Comparison of ENCODE assay signal across 29 cellular contexts in genomic region chr5:39109616-39110015, GRCh38. TPM values are rescaled to one million over a fixed set of nuclear protein-coding genes. Genes with fewer than 3 reads are reported as not detected.
DNase-seq lines count a peak whose midpoint lies in the region; ATAC-seq, FAIRE-seq and TF ChIP-seq lines count a peak whose summit lies in the region.
"Had no signal": no experiment of that assay in that cellular context is flagged by ENCODE, and none has a peak within 500 bp of the region (broad histone marks: within the 10 kb centered on the region; RNA-seq: fewer than 3 reads in every experiment).

No MANE protein-coding gene starts in this region.

- TF ChIP-seq RAD21 in HepG2 (CRISPR knock-in tag; IDR thresholded peaks at IDR 0.05) = no peak

- no peak for TF ChIP-seq CTCF in HepG2 (CRISPR knock-in tag; IDR thresholded peaks at IDR 0.05)
- no peak for TF ChIP-seq CTCF in right lobe of liver (IDR thresholded peaks at IDR 0.05)

- H3K9me3 ChIP-seq in HepG2 (ENCODE audit: low read length) (no peaks in the 10 kb centered on the region), right lobe of liver (no peaks in the 10 kb centered on the region)
- H3K9me3 ChIP-seq: esophagus muscularis mucosa, right atrium auricular region had no signal

- in situ Hi-C loops in HepG2 (cut with HindIII; ENCODE audit: extremely low pct_ligation_motif_present, low pct_unique_long_range_greater_than_20kb) = no loop called here

- POLR2A ChIA-PET in HepG2 (lab: Yijun Ruan, JAX) = no interaction called here

- TF ChIP-seq EP300 in HepG2 (IDR thresholded peaks at IDR 0.05; ENCODE audit: low read depth in 2 of 2, low read length in 2 of 2) = no peak
- no peak for TF ChIP-seq EP300 in HepG2 (CRISPR knock-in tag; IDR thresholded peaks at IDR 0.05; ENCODE audit: borderline replicate concordance)

- peaks cover 10% of the 10 kb centered on the region for H3K4me1 Mint-ChIP-seq in activated naive CD8-positive, alpha-beta T cell treated with anti-CD3 and anti-CD28 coated beads, Interleukin-2, amount 50 U/mL, for 24 hours
- H3K4me1 Mint-ChIP-seq: WTC11 had no signal

- H3K4me1 ChIP-seq in HepG2 (ENCODE audit: insufficient read depth, low read length) = no peaks in the 10 kb centered on the region
- H3K4me1 ChIP-seq in right lobe of liver = no peaks in the 10 kb centered on the region
- H3K4me1 ChIP-seq: esophagus muscularis mucosa, right atrium auricular region had no signal

- WGBS in HepG2 (ENCODE audit: low lambda C conversion rate) = 5% methylated on average over 2 of the region's 2 CpGs
- WGBS in right lobe of liver (ENCODE audit: insufficient coverage, low coverage, low lambda C conversion rate, missing lambda C conversion rate) = 61% methylated on average over 2 of the region's 2 CpGs

- no peaks in the 10 kb centered on the region for H3K36me3 ChIP-seq in HepG2 (replicated peaks in 1 of 2; ENCODE audit: control insufficient read depth in 1 of 2, insufficient read depth in 2 of 2, low read length in 2 of 2)
- no peaks in the 10 kb centered on the region for H3K36me3 ChIP-seq in right lobe of liver
- H3K36me3 ChIP-seq: esophagus muscularis mucosa, right atrium auricular region had no signal

- peak overlapping the region; percentile 21 for H2AFZ ChIP-seq in HepG2 (ENCODE audit: low read length)

- no peak overlapping the region for H3K4me3 Mint-ChIP-seq in activated naive CD8-positive, alpha-beta T cell treated with anti-CD3 and anti-CD28 coated beads, Interleukin-2, amount 50 U/mL, for 24 hours
- H3K4me3 Mint-ChIP-seq: activated naive CD4-positive, alpha-beta T cell treated with anti-CD3 and anti-CD28 coated beads for 36 hours; IgD-negative memory B cell; stimulated activated naive CD8-positive, alpha-beta T cell treated with anti-CD3 and anti-CD28 coated beads, Interleukin-15, amount 100 ng/mL, for 72 hours; type B pancreatic cell; WTC11 had no signal

- ATAC-seq in HepG2 (no peak), right lobe of liver (no peak), GM18907 (IDR thresholded peaks at IDR 0.05; ENCODE audit: unreplicated experiment) (no peak)
- no peak for ATAC-seq in activated naive CD8-positive, alpha-beta T cell treated with anti-CD3 and anti-CD28 coated beads, Interleukin-2, amount 50 U/mL, for 24 hours
- ATAC-seq: stimulated activated naive CD8-positive, alpha-beta T cell treated with anti-CD3 and anti-CD28 coated beads, Interleukin-15, amount 100 ng/mL, for 72 hours; WTC11 had no signal

- no TSS peak for BruUV-seq in HepG2 (replicated peaks; lab: Mats Ljungman, UMichigan)

- CTCF ChIA-PET in HepG2 (lab: Yijun Ruan, JAX; ENCODE audit: low intra/inter-chr PET ratio, low total read pairs) = no interaction called here

- no peaks in the 10 kb centered on the region for H4K20me1 ChIP-seq in HepG2 (ENCODE audit: insufficient read depth, low read length)

- H3K27ac ChIP-seq in HepG2 (ENCODE audit: extremely low read length, insufficient read depth, low read length) (no peak overlapping the region), right lobe of liver (no peak overlapping the region)
- H3K27ac ChIP-seq: esophagus muscularis mucosa, HL-60, right atrium auricular region, SK-N-MC had no signal

- H3K9me3 Mint-ChIP-seq in activated naive CD8-positive, alpha-beta T cell treated with anti-CD3 and anti-CD28 coated beads, Interleukin-2, amount 50 U/mL, for 24 hours = no peaks in the 10 kb centered on the region
- H3K9me3 Mint-ChIP-seq: activated naive CD4-positive, alpha-beta T cell treated with anti-CD3 and anti-CD28 coated beads for 36 hours; IgD-negative memory B cell; stimulated activated naive CD8-positive, alpha-beta T cell treated with anti-CD3 and anti-CD28 coated beads, Interleukin-15, amount 100 ng/mL, for 72 hours; type B pancreatic cell; WTC11 had no signal

- H3K4me3 ChIP-seq in HepG2 (replicated peaks in 1 of 3; ENCODE audit: insufficient read depth in 1 of 3, low read depth in 2 of 3, low read length in 3 of 3) = no peak overlapping the region
- no peak overlapping the region for H3K4me3 ChIP-seq in right lobe of liver
- H3K4me3 ChIP-seq: esophagus muscularis mucosa, right atrium auricular region, SK-N-MC had no signal

- H3K27ac Mint-ChIP-seq in activated naive CD8-positive, alpha-beta T cell treated with anti-CD3 and anti-CD28 coated beads, Interleukin-2, amount 50 U/mL, for 24 hours = peak overlapping the region; percentile 30
- H3K27ac Mint-ChIP-seq: stimulated activated naive CD8-positive, alpha-beta T cell treated with anti-CD3 and anti-CD28 coated beads, Interleukin-15, amount 100 ng/mL, for 72 hours; type B pancreatic cell; WTC11 had no signal

- DNase-seq in HepG2 (ENCODE audit: low spot score) = no peak
- DNase-seq in right lobe of liver = no peak
- DNase-seq in activated naive CD8-positive, alpha-beta T cell treated with anti-CD3 and anti-CD28 coated beads, Interleukin-2, amount 50 U/mL, for 24 hours = no peak
- DNase-seq in medulla oblongata (ENCODE audit: extremely low spot score) = peak; percentile 86
- no peak for DNase-seq in hepatic stellate cell (ENCODE audit: low spot score)
- DNase-seq in activated CD8-positive, alpha-beta memory T cell treated with anti-CD3 and anti-CD28 coated beads, Interleukin-2, amount 50 U/mL, for 48 hours = no peak
- DNase-seq in GM19240 (ENCODE audit: insufficient read length, low spot score) = no peak
- DNase-seq: ACHN; activated CD4-positive, alpha-beta T cell treated with anti-CD3 and anti-CD28 coated beads, Interleukin-2, amount 50 U/mL, for 48 hours; activated naive CD4-positive, alpha-beta T cell treated with anti-CD3 and anti-CD28 coated beads for 36 hours; activated T-cell treated with anti-CD3 and anti-CD28 coated beads, Interleukin-2, amount 50 U/mL, for 1 hour; effector CD8-positive, alpha-beta T cell; H7; kidney; NCI-H1436; NCI-H2171 treated with DMSO at 0.1 percent for 48 hours; NCI-H526; stimulated activated naive CD8-positive, alpha-beta T cell treated with anti-CD3 and anti-CD28 coated beads, Interleukin-15, amount 100 ng/mL, for 72 hours; T-helper 9 cell had no signal

- H3K9ac ChIP-seq in HepG2 (ENCODE audit: insufficient read depth, low read depth, low read length) = no peak overlapping the region

- H3K36me3 Mint-ChIP-seq in activated naive CD8-positive, alpha-beta T cell treated with anti-CD3 and anti-CD28 coated beads, Interleukin-2, amount 50 U/mL, for 24 hours (ENCODE audit: low read depth) = peaks cover 5% of the 10 kb centered on the region
- H3K36me3 Mint-ChIP-seq: IgD-negative memory B cell, type B pancreatic cell, WTC11 had no signal

- H3K27me3 ChIP-seq in HepG2 (ENCODE audit: control insufficient read depth in 1 of 2, insufficient read depth in 2 of 2, low read length in 2 of 2) (no peaks in the 10 kb centered on the region; a peak in 1 of 5 replicates), right lobe of liver (no peaks in the 10 kb centered on the region)
- H3K27me3 ChIP-seq: esophagus muscularis mucosa, right atrium auricular region had no signal

- no peaks in the 10 kb centered on the region for H3K79me2 ChIP-seq in HepG2 (ENCODE audit: insufficient read depth, low read length)

- no peaks in the 10 kb centered on the region for H3K27me3 Mint-ChIP-seq in activated naive CD8-positive, alpha-beta T cell treated with anti-CD3 and anti-CD28 coated beads, Interleukin-2, amount 50 U/mL, for 24 hours
- H3K27me3 Mint-ChIP-seq: IgD-negative memory B cell; stimulated activated naive CD8-positive, alpha-beta T cell treated with anti-CD3 and anti-CD28 coated beads, Interleukin-15, amount 100 ng/mL, for 72 hours had no signal

- H3K4me2 ChIP-seq in HepG2 (ENCODE audit: low read depth, low read length) = no peak overlapping the region

- no peak for FAIRE-seq in HepG2 (lab: Jason Lieb, UNC)
- FAIRE-seq: astrocyte, frontal cortex, kidney had no signal

- no peak for TF ChIP-seq POLR2A in HepG2 (IDR thresholded peaks at IDR 0.05; ENCODE audit: insufficient read depth in 1 of 2, low read depth in 2 of 2, low read length in 2 of 2)
- TF ChIP-seq POLR2A in right lobe of liver (IDR thresholded peaks at IDR 0.05) = no peak

- intact Hi-C loops in HepG2 (cut with micrococcal nuclease; ENCODE audit: unreplicated experiment) (loop anchor here (10.0 kb wide), 1 partner anchor 265 kb away; the partner anchor contains the start of gene OSMR), right lobe of liver (cut with DNase I) (no loop called here)

RNA-seq across cellular contexts. Expression of gene RICTOR, which starts 35.4 kb away (rescaled TPM):
- total RNA-seq in HepG2 (2016; rRNA removed; fragmentation: Illumina TruSeq; extraction: Trizol) (10.7 and 32.6 TPM in 2 replicates), right lobe of liver (10 to 100 TPM in 5 of 6 experiments, 1 to 10 TPM in 1; 9.8 to 19.2 (median 14.6) TPM)
- total RNA-seq in HepG2 (2016; cell fraction: cytosol; rRNA removed; fragmentation: Illumina TruSeq; extraction: Trizol; ENCODE audit: low read depth) = 16.4 and 17.4 TPM in 2 replicates
- 10.0 and 26.1 TPM in 2 replicates for total RNA-seq in HepG2 (2016; cell fraction: insoluble cytoplasmic fraction; rRNA removed; fragmentation: Illumina TruSeq; extraction: Trizol)
- total RNA-seq in HepG2 (2016; cell fraction: membrane; rRNA removed; fragmentation: Illumina TruSeq; extraction: Trizol) = 6.9 and 7.8 TPM in 2 replicates
- 29.8 and 31.8 TPM in 2 replicates for total RNA-seq in HepG2 (2016; cell fraction: nucleus; rRNA removed; fragmentation: Illumina TruSeq; extraction: Trizol)
- 11.0 and 15.4 TPM in 2 replicates for polyA plus RNA-seq in HepG2 (2011; rRNA removed)
- polyA plus RNA-seq in HepG2 (2011; cell fraction: cytosol; rRNA removed) = 3.2 and 5.3 TPM in 2 replicates
- polyA plus RNA-seq in HepG2 (2011; cell fraction: nucleus; rRNA removed) = 20.3 and 24.2 TPM in 2 replicates
- 10.5 and 12.5 TPM in 2 replicates for polyA plus RNA-seq in HepG2 (2012)
- 0.07 and 0.10 TPM in 2 replicates for polyA plus RNA-seq in HepG2 (2016; cell fraction: cytosol; fragmentation: Illumina TruSeq; extraction: Trizol; ENCODE audit: low read depth)
- polyA plus RNA-seq in HepG2 (2016; cell fraction: insoluble cytoplasmic fraction; fragmentation: Illumina TruSeq; extraction: Trizol; ENCODE audit: low read depth) = 6.0 and 7.1 TPM in 2 replicates
- polyA plus RNA-seq in HepG2 (2016; cell fraction: membrane; fragmentation: Illumina TruSeq; extraction: Trizol; ENCODE audit: low read depth) = 0.34 and 0.49 TPM in 2 replicates
- polyA plus RNA-seq in HepG2 (2016; cell fraction: nucleus; fragmentation: Illumina TruSeq; extraction: Trizol; ENCODE audit: insufficient read depth, low read depth) = 22.0 and 22.5 TPM in 2 replicates
- polyA minus RNA-seq in HepG2 (2011; rRNA and poly(A)+ RNA removed; ENCODE audit: low replicate concordance) = 49.0 and 56.1 TPM in 2 replicates
- polyA minus RNA-seq in HepG2 (2011; cell fraction: cytosol; rRNA and poly(A)+ RNA removed) = 25.4 and 35.2 TPM in 2 replicates
- 180 and 184 TPM in 2 replicates for polyA minus RNA-seq in HepG2 (2011; cell fraction: nucleus; rRNA and poly(A)+ RNA removed)
